8 cellular contexts compared by ENCODE assay signal in genomic region chr1:99850458-99850974, GRCh38. TPM values are rescaled to one million over a fixed set of nuclear protein-coding genes. Genes with fewer than 3 reads are reported as not detected.
DNase-seq lines count a peak whose midpoint lies in the region; ATAC-seq and TF ChIP-seq lines count a peak whose summit lies in the region.

No MANE protein-coding gene starts in this region.

- in situ Hi-C loops in GM23248 (cut with MboI) = no loop called here

- peak overlapping the region; percentile 89 to 99 (median 96) for H3K4me3 Mint-ChIP-seq in naive thymus-derived CD4-positive, alpha-beta T cell

- CTCF ChIA-PET in naive thymus-derived CD4-positive, alpha-beta T cell (lab: Charles Lee) = no interaction called here

- H3K4me1 ChIP-seq in GM23248 (ENCODE audit: insufficient read depth) (peaks cover 22% of the 10 kb centered on the region), OCI-LY1 (ENCODE audit: insufficient read depth, low read length, severe bottlenecking) (peaks cover 32% of the 10 kb centered on the region), endocrine pancreas (ENCODE audit: control insufficient read depth, insufficient read depth, low read length) (peaks cover 9% of the 10 kb centered on the region)
- H3K4me1 ChIP-seq in naive thymus-derived CD4-positive, alpha-beta T cell (ENCODE audit: control insufficient read depth in 2 of 2, insufficient read depth in 2 of 2, low read length in 2 of 2) = peaks cover 7 to 10% of the 10 kb centered on the region in 2 donors

- H3K9me3 Mint-ChIP-seq in naive thymus-derived CD4-positive, alpha-beta T cell = no peaks in the 10 kb centered on the region

- H3K27me3 ChIP-seq in GM23248 (replicated peaks; ENCODE audit: insufficient read depth) (no peaks in the 10 kb centered on the region), OCI-LY1 (ENCODE audit: insufficient read depth, low read length) (no peaks in the 10 kb centered on the region), endocrine pancreas (ENCODE audit: control insufficient read depth, insufficient read depth, low read length) (no peaks in the 10 kb centered on the region)
- no peaks in the 10 kb centered on the region for H3K27me3 ChIP-seq in naive thymus-derived CD4-positive, alpha-beta T cell (ENCODE audit: control insufficient read depth in 2 of 2, insufficient read depth in 2 of 2, low read length in 2 of 2)

- ATAC-seq in naive thymus-derived CD4-positive, alpha-beta T cell = peak; percentile 1

- no peak for TF ChIP-seq CTCF in OCI-LY1 (IDR thresholded peaks at IDR 0.05; ENCODE audit: low read length)

- H3K27ac ChIP-seq in GM23248 (peak overlapping the region; percentile 16; the same call in 1 of the 2 replicates), OCI-LY1 (ENCODE audit: low read depth, low read length, poor library complexity, severe bottlenecking) (peak overlapping the region; percentile 72)
- H3K27ac ChIP-seq in naive thymus-derived CD4-positive, alpha-beta T cell (ENCODE audit: low read depth, low read length) = peak overlapping the region; percentile 75

- peak overlapping the region; percentile 86 to 96 (median 94) for H3K27ac Mint-ChIP-seq in naive thymus-derived CD4-positive, alpha-beta T cell

- no peaks in the 10 kb centered on the region for H3K36me3 ChIP-seq in GM23248 (ENCODE audit: low read depth)
- H3K36me3 ChIP-seq in OCI-LY1 (ENCODE audit: insufficient read depth, low read length) = peaks cover 8% of the 10 kb centered on the region
- no peaks in the 10 kb centered on the region for H3K36me3 ChIP-seq in endocrine pancreas (ENCODE audit: control insufficient read depth, insufficient read depth, low read length)
- peaks cover 0 to 12% (median 3%) of the 10 kb centered on the region in 3 experiments for H3K36me3 ChIP-seq in naive thymus-derived CD4-positive, alpha-beta T cell (ENCODE audit: control insufficient read depth in 2 of 3, insufficient read depth in 3 of 3, low read length in 3 of 3)

- H3K9ac ChIP-seq in GM23248 = peak overlapping the region; percentile 85
- peak overlapping the region; percentile 78 for H3K9ac ChIP-seq in OCI-LY1 (ENCODE audit: low read length)
- peak overlapping the region; percentile 66 for H3K9ac ChIP-seq in endocrine pancreas (ENCODE audit: control insufficient read depth, insufficient read depth, low read length)

- H3K27me3 Mint-ChIP-seq in naive thymus-derived CD4-positive, alpha-beta T cell = no peaks in the 10 kb centered on the region

- WGBS in GM23248 (ENCODE audit: low coverage in 1 of 2, low lambda C conversion rate in 2 of 2, missing lambda C conversion rate in 2 of 2), 2 experiments = 1 to 5% methylated on average over 11 of the region's 11 CpGs

- intact Hi-C loops in naive thymus-derived CD4-positive, alpha-beta T cell (cut with micrococcal nuclease) = loop anchor here (1.0 to 5.0 kb wide), 12 partner anchors 42 to 1045 kb away; partner anchors contain the start of genes RTCA (in 2 of the 2), TRMT13 (in 2 of the 2), CDC14A (in 1 of the 2) and DBT (in 1 of the 2)

- H3K36me3 Mint-ChIP-seq in naive thymus-derived CD4-positive, alpha-beta T cell = peaks cover 6 to 23% (median 14%) of the 10 kb centered on the region in 5 donors

- no peaks in the 10 kb centered on the region for H3K79me2 ChIP-seq in GM23248 (ENCODE audit: insufficient read depth)
- H3K79me2 ChIP-seq in OCI-LY1 (ENCODE audit: insufficient read depth, low read length) = 0 out of 2 replicates have a peak, but pooled peaks cover 13% of the 10 kb centered on the region

- no peaks in the 10 kb centered on the region for H4K20me1 ChIP-seq in GM23248 (ENCODE audit: insufficient read depth)
- H4K20me1 ChIP-seq in OCI-LY1 (ENCODE audit: insufficient read depth, low read length) = no peaks in the 10 kb centered on the region

- H3K4me3 ChIP-seq in GM23248 (peak overlapping the region; percentile 92), OCI-LY1 (ENCODE audit: low read depth, low read length, poor library complexity, severe bottlenecking) (peak overlapping the region; percentile 77), endocrine pancreas (ENCODE audit: control insufficient read depth, insufficient read depth, low read length) (peak overlapping the region; percentile 84)
- H3K4me3 ChIP-seq in naive thymus-derived CD4-positive, alpha-beta T cell (ENCODE audit: low read length) = peak overlapping the region; percentile 81

- H3K4me2 ChIP-seq in GM23248 (ENCODE audit: unreplicated experiment) (peak overlapping the region; percentile 90), OCI-LY1 (ENCODE audit: low read length) (peak overlapping the region; percentile 84)

- H3K4me1 Mint-ChIP-seq in naive thymus-derived CD4-positive, alpha-beta T cell = peaks cover 20 to 42% (median 37%) of the 10 kb centered on the region in 7 donors

- POLR2A ChIA-PET in naive thymus-derived CD4-positive, alpha-beta T cell (lab: Charles Lee) = interaction anchor here (1.3 to 1.8 kb wide), 2 partner anchors 10 to 120 kb away, joined by 3 to 5 read pairs; partner anchors contain the start of gene SLC35A3

- H3K9me3 ChIP-seq in GM23248 (ENCODE audit: low read depth) (no peaks in the 10 kb centered on the region), OCI-LY1 (ENCODE audit: low read length) (no peaks in the 10 kb centered on the region), endocrine pancreas (ENCODE audit: control insufficient read depth, low read length) (no peaks in the 10 kb centered on the region)
- H3K9me3 ChIP-seq in naive thymus-derived CD4-positive, alpha-beta T cell (ENCODE audit: control insufficient read depth in 2 of 3, low read length in 3 of 3) = no peaks in the 10 kb centered on the region

- DNase-seq in EH (ENCODE audit: low read depth) (peak; percentile 11), GM23248 (peak; percentile 38), NCI-H748 treated with DMSO at 0.1 percent for 48 hours (lab: John Stamatoyannopoulos, UW) (no peak), HuH-7.5 (ENCODE audit: low spot score) (no peak), HK-2 (ENCODE audit: unreplicated experiment) (no peak)
- peak in 3 of 9 donors; percentile 2 to 4 (median 3) for DNase-seq in naive thymus-derived CD4-positive, alpha-beta T cell

- no peaks in the 10 kb centered on the region for H3K9me2 ChIP-seq in GM23248 (ENCODE audit: insufficient read depth)
- H3K9me2 ChIP-seq in OCI-LY1 (ENCODE audit: low read depth, low read length) = no peaks in the 10 kb centered on the region

- H3F3A ChIP-seq in GM23248 (ENCODE audit: insufficient read depth) (no peaks in the 10 kb centered on the region), OCI-LY1 (ENCODE audit: insufficient read depth, low read length) (no peaks in the 10 kb centered on the region)

- H2AFZ ChIP-seq in GM23248 = peak overlapping the region; percentile 100
- peak overlapping the region; percentile 9; the same call in 1 of the 2 replicates for H2AFZ ChIP-seq in OCI-LY1 (ENCODE audit: low read length)

RNA-seq across cellular contexts. Expression of gene AGL, which starts 0.4 kb away (rescaled TPM):
- 7.6 and 8.0 TPM in 2 replicates for total RNA-seq in GM23248 (2014; rRNA removed; shearing (Covaris generic))
- 5.2 and 5.5 TPM in 2 replicates for polyA plus RNA-seq in GM23248 (2016; fragmentation: Nextera tagmentation; extraction: Ambion mirVana)
- 10 to 100 TPM; 11.5 to 20.1 (median 12.5) TPM for total RNA-seq in naive thymus-derived CD4-positive, alpha-beta T cell
- 10 to 100 TPM; 10.8 to 12.6 TPM for polyA plus RNA-seq in naive thymus-derived CD4-positive, alpha-beta T cell

Comparison
In these comparisons a context has a peak if more than half of its experiments do, and no peak if none do; other contexts are left out.
1. DNase-seq: peak in EH (single experiment) and GM23248 (single experiment); none in NCI-H748 treated with DMSO at 0.1 percent for 48 hours (single experiment), HuH-7.5 (single experiment) and HK-2 (single experiment).
2. H3K27ac ChIP-seq: peak in every context shown above with its lines; median percentile 75 in naive thymus-derived CD4-positive, alpha-beta T cell; 72 in OCI-LY1; 16 in GM23248.
3. Peak in every context shown above with its lines, with median percentiles within 50 percentile points of each other: H3K4me3 ChIP-seq and H3K9ac ChIP-seq.